In the genomic region with DNA sequence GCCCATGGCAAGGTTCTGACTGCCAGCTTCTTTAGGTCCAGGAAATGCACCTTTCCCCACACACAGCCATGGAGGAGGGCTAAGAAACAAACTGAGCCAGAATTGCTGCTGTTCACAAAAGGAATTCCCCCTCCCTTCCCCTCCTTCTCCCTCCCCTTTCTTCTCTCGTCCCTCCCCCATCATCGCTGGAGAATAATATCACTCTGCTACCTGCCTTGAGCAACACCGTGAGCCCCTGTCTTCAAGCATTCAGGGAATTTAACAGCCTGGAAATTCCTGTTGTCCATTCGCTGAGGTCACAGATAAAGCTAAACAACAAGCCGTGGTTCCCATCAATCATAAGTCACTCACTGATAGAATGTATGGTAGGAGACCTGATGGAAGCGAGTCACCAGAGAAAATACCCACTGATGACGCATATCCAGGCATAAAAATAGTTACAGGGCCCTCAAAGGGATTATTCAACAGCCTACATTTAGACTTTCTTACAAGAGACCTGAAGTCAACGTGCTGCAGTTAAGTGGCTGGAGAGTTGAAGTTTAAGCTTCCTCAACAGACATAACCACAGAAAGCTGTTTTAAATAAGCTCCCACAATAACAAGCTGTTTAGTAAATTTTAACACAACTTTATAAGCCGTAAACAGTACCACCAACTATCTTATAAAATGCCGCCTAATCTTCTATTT, we compare ENCODE assay signal across 8 cellular contexts. TPM values are rescaled to one million over a fixed set of nuclear protein-coding genes. Genes with fewer than 3 reads are reported as not detected.
DNase-seq lines count a peak whose midpoint lies in the region; ATAC-seq and TF ChIP-seq lines count a peak whose summit lies in the region.

No MANE protein-coding gene starts in this region.

- DNase-seq in GM13976 (ENCODE audit: low spot score) (peak; percentile 32), H9 (peak; percentile 67), Kasumi-1 (lab: John Stamatoyannopoulos, UW) (peak; percentile 34 to 36), mucosa of descending colon (peak in 1 of 3 donors; percentile 29), tibial artery (no peak), NCI-H2081 (lab: John Stamatoyannopoulos, UW) (no peak)
- peak; percentile 57 for DNase-seq in activated CD4-positive, alpha-beta T cell treated with anti-CD3 and anti-CD28 coated beads, Interleukin-2, amount 10 ng/mL, durations not matched to agents 7 days and 5 days

- no peak overlapping the region for H4K5ac ChIP-seq in H9 (ENCODE audit: insufficient read length, low read depth, low read length)

- H3K4ac ChIP-seq in H9 (ENCODE audit: low read depth, low read length) = no peak overlapping the region

- POLR2A ChIA-PET in activated CD4-positive, alpha-beta T cell treated with anti-CD3 and anti-CD28 coated beads, Interleukin-2, amount 10 ng/mL, durations not matched to agents 7 days and 5 days (lab: Charles Lee) = no interaction called here

- H4K20me1 ChIP-seq in H9 (ENCODE audit: control insufficient read depth, insufficient read depth, insufficient read length) = no peaks in the 10 kb centered on the region

- H3K14ac ChIP-seq in H9 (ENCODE audit: insufficient read depth, low read length) = no peak overlapping the region

- H3K9me3 ChIP-seq in H9 (ENCODE audit: control insufficient read depth, low read depth, low read length) (no peaks in the 10 kb centered on the region), endocrine pancreas (ENCODE audit: control insufficient read depth, low read length) (no peaks in the 10 kb centered on the region), mucosa of descending colon (no peaks in the 10 kb centered on the region), tibial artery (no peaks in the 10 kb centered on the region)

- no peak overlapping the region for H3K23ac ChIP-seq in H9 (ENCODE audit: insufficient read length, low read depth, low read length)

- H2BK15ac ChIP-seq in H9 (ENCODE audit: low read depth, low read length) = no peak overlapping the region

- no peak overlapping the region for H2AFZ ChIP-seq in H9 (ENCODE audit: low read length)

- in situ Hi-C loops in GM13976 (cut with MboI; ENCODE audit: low sequenced_read_pairs, unreplicated experiment) = no loop called here

- H3K27me3 Mint-ChIP-seq in H9 (ENCODE audit: low read depth) = no peaks in the 10 kb centered on the region
- H3K27me3 Mint-ChIP-seq in activated CD4-positive, alpha-beta T cell treated with anti-CD3 and anti-CD28 coated beads, Interleukin-2, amount 10 ng/mL, durations not matched to agents 7 days and 5 days = no peaks in the 10 kb centered on the region

- no peak overlapping the region for H3K9ac ChIP-seq in H9 (ENCODE audit: extremely low read depth, insufficient read length, low read length)
- H3K9ac ChIP-seq in endocrine pancreas (ENCODE audit: control insufficient read depth, insufficient read depth, low read length) = peak overlapping the region; percentile 54

- no peak overlapping the region for H2BK5ac ChIP-seq in H9 (ENCODE audit: insufficient read length, low read length)

- no peak overlapping the region for H2BK20ac ChIP-seq in H9 (ENCODE audit: low read depth, low read length, poor library complexity, severe bottlenecking)

- ATAC-seq in mucosa of descending colon = peak; percentile 88

- no peaks in the 10 kb centered on the region for H3K79me1 ChIP-seq in H9 (ENCODE audit: insufficient read depth, low read depth, low read length, poor library complexity, severe bottlenecking)

- 100% methylated on average over 1 of the region's 10 CpGs for WGBS in H9 (ENCODE audit: extremely low coverage, insufficient read length, low lambda C conversion rate)

- H3K4me3 Mint-ChIP-seq in H9 = peak overlapping the region; percentile 52 to 58; a peak in 4 of 5 replicates
- H3K4me3 Mint-ChIP-seq in activated CD4-positive, alpha-beta T cell treated with anti-CD3 and anti-CD28 coated beads, Interleukin-2, amount 10 ng/mL, durations not matched to agents 7 days and 5 days = peak overlapping the region; percentile 87

- peak overlapping the region; percentile 50 for H3K27ac ChIP-seq in H9 (ENCODE audit: insufficient read length, low read depth, low read length)
- peak overlapping the region; percentile 56 to 74 for H3K27ac ChIP-seq in tibial artery

- no peak overlapping the region for H2BK12ac ChIP-seq in H9 (ENCODE audit: insufficient read length, low read depth, low read length)

- H3K4me1 Mint-ChIP-seq in H9 = peaks cover 35 to 38% of the 10 kb centered on the region in 2 experiments
- H3K4me1 Mint-ChIP-seq in activated CD4-positive, alpha-beta T cell treated with anti-CD3 and anti-CD28 coated beads, Interleukin-2, amount 10 ng/mL, durations not matched to agents 7 days and 5 days = peaks cover 83% of the 10 kb centered on the region

- H3K4me3 ChIP-seq in endocrine pancreas (ENCODE audit: control insufficient read depth, insufficient read depth, low read length) (peak overlapping the region; percentile 87), mucosa of descending colon (no peak overlapping the region), tibial artery (peak overlapping the region; percentile 48 to 52)

- H3K27me3 ChIP-seq in H9 (ENCODE audit: insufficient read depth, low read length) = no peaks in the 10 kb centered on the region
- H3K27me3 ChIP-seq in endocrine pancreas (ENCODE audit: control insufficient read depth, insufficient read depth, low read length) = no peaks in the 10 kb centered on the region
- H3K27me3 ChIP-seq in tibial artery = no peaks in the 10 kb centered on the region

- no peaks in the 10 kb centered on the region for H3K23me2 ChIP-seq in H9 (ENCODE audit: insufficient read length, low read depth, low read length, poor library complexity, severe bottlenecking)

- TF ChIP-seq CTCF in GM13976 (IDR thresholded peaks at IDR 0.05; ENCODE audit: borderline replicate concordance, control extremely low read depth, extremely low read depth, insufficient read depth, missing control alignments) (no peak), H9 (conservative IDR thresholded peaks at IDR 0.05) (no peak), mucosa of descending colon (IDR thresholded peaks at IDR 0.05) (no peak), tibial artery (IDR thresholded peaks at IDR 0.05) (no peak)

- H2AK5ac ChIP-seq in H9 (ENCODE audit: insufficient read length, low read length) = no peak overlapping the region

- H3K18ac ChIP-seq in H9 (ENCODE audit: insufficient read length, low read depth, low read length) = no peak overlapping the region

- CTCF ChIA-PET in activated CD4-positive, alpha-beta T cell treated with anti-CD3 and anti-CD28 coated beads, Interleukin-2, amount 10 ng/mL, durations not matched to agents 7 days and 5 days (lab: Charles Lee) = interaction anchor here (1.2 to 1.3 kb wide), 4 partner anchors 14 to 138 kb away, joined by 3 to 5 read pairs (median 3); no protein-coding TSS in a partner anchor

- H3K56ac ChIP-seq in H9 (ENCODE audit: insufficient read length, low read depth, low read length) = no peak overlapping the region

- H3K79me2 ChIP-seq in H9 (ENCODE audit: insufficient read depth, low read length) = no peaks in the 10 kb centered on the region

- no peak overlapping the region for H2BK120ac ChIP-seq in H9 (ENCODE audit: low read depth, low read length, poor library complexity, severe bottlenecking)

- no peak overlapping the region for H4K91ac ChIP-seq in H9 (ENCODE audit: insufficient read length, low read depth, low read length)

- H3K27ac Mint-ChIP-seq in H9 = peak overlapping the region; percentile 57 to 93 (median 82)
- peak overlapping the region; percentile 97 for H3K27ac Mint-ChIP-seq in activated CD4-positive, alpha-beta T cell treated with anti-CD3 and anti-CD28 coated beads, Interleukin-2, amount 10 ng/mL, durations not matched to agents 7 days and 5 days

- H3K4me1 ChIP-seq in H9 (ENCODE audit: insufficient read depth, low read length) (peaks cover 5% of the 10 kb centered on the region; the same call in 1 of the 2 replicates), endocrine pancreas (ENCODE audit: control insufficient read depth, insufficient read depth, low read length) (peaks cover 45% of the 10 kb centered on the region), mucosa of descending colon (ENCODE audit: low read depth) (peaks cover 5% of the 10 kb centered on the region), tibial artery (peaks cover 0 to 56% (median 14%) of the 10 kb centered on the region in 4 donors)

- no peak overlapping the region for H3T11ph ChIP-seq in H9 (ENCODE audit: low read length)

- intact Hi-C loops in mucosa of descending colon (cut with DNase I, micrococcal nuclease) (no loop called here), tibial artery (cut with DNase I; ENCODE audit: low total_unique reads) (loop anchor here (5.0 kb wide), 1 partner anchor 57 kb away; no protein-coding TSS in a partner anchor)

- H3K36me3 ChIP-seq in endocrine pancreas (ENCODE audit: control insufficient read depth, insufficient read depth, low read length) = no peaks in the 10 kb centered on the region
- H3K36me3 ChIP-seq in mucosa of descending colon (ENCODE audit: low read depth) = no peaks in the 10 kb centered on the region
- H3K36me3 ChIP-seq in tibial artery = no peaks in the 10 kb centered on the region

- no peak overlapping the region for H4K8ac ChIP-seq in H9 (replicated peaks; ENCODE audit: insufficient read length, low read depth, low read length)

- peak overlapping the region; percentile 42 for H3K4me2 ChIP-seq in H9 (ENCODE audit: insufficient read depth, insufficient read length, low read length)

- H3K36me3 Mint-ChIP-seq in H9 (ENCODE audit: insufficient read depth in 1 of 3, low read depth in 3 of 3) = no peaks in the 10 kb centered on the region
- peaks cover 39% of the 10 kb centered on the region for H3K36me3 Mint-ChIP-seq in activated CD4-positive, alpha-beta T cell treated with anti-CD3 and anti-CD28 coated beads, Interleukin-2, amount 10 ng/mL, durations not matched to agents 7 days and 5 days (ENCODE audit: low read depth)

- H3K9me3 Mint-ChIP-seq in H9 = no peaks in the 10 kb centered on the region
- H3K9me3 Mint-ChIP-seq in activated CD4-positive, alpha-beta T cell treated with anti-CD3 and anti-CD28 coated beads, Interleukin-2, amount 10 ng/mL, durations not matched to agents 7 days and 5 days = no peaks in the 10 kb centered on the region

RNA-seq across cellular contexts. Expression of gene HIVEP2, which starts 59.7 kb away (rescaled TPM):
- total RNA-seq in H9 (2021) (3.6 and 4.2 TPM in 2 replicates), mucosa of descending colon (10 to 100 TPM in 2 of 3 donors, 1 to 10 TPM in 1; 7.8 to 17.7 (median 11.3) TPM)
- 10 to 100 TPM; 30.2 to 35.4 TPM for total RNA-seq in activated CD4-positive, alpha-beta T cell treated with anti-CD3 and anti-CD28 coated beads, Interleukin-2, amount 10 ng/mL, durations not matched to agents 7 days and 5 days

Comparison
In these comparisons a context has a peak if more than half of its experiments do, and no peak if none do; other contexts are left out.
1. DNase-seq: peak in GM13976 (single experiment), H9 (single experiment), Kasumi-1 (2 of 2) and activated CD4-positive, alpha-beta T cell treated with anti-CD3 and anti-CD28 coated beads, Interleukin-2, amount 10 ng/mL, durations not matched to agents 7 days and 5 days (single experiment); none in tibial artery (0 of 2) and NCI-H2081 (0 of 2).